8 cellular contexts compared by ENCODE assay signal in the genomic region with DNA sequence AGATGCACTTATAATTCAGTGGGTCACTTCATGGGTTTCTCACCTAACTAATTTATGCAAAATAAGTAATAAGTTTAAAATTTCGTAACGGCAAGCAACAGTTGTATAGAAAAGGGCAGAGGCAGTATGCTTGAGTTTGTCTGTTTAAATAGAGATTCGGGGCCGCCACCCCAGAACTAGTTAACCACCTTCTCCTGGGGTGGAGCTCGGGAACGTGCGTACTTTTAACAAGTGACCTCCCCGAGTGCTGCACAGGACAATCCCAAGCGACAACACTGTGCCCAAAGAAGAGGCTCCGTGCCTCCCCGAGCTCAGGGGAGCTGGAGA. TPM values are rescaled to one million over a fixed set of nuclear protein-coding genes. Genes with fewer than 3 reads are reported as not detected.
A peak's percentile ranks its signal among the peaks of the same experiment; 100 is the strongest.
DNase-seq lines count a peak whose midpoint lies in the region; ATAC-seq and TF ChIP-seq lines count a peak whose summit lies in the region.

No MANE protein-coding gene starts in this region.

- peak overlapping the region; percentile 97 for H3K4me3 Mint-ChIP-seq in CD8-positive, alpha-beta T cell
- peak overlapping the region; percentile 97 for H3K4me3 Mint-ChIP-seq in neural progenitor cell

- H2AFZ ChIP-seq in Loucy (ENCODE audit: low read length): peak overlapping the region; percentile 90
- H2AFZ ChIP-seq in neural progenitor cell (replicated peaks): peak overlapping the region; percentile 94

- H3K27me3 Mint-ChIP-seq in CD8-positive, alpha-beta T cell (ENCODE audit: low read depth): no peaks in the 10 kb centered on the region
- H3K27me3 Mint-ChIP-seq in neural progenitor cell (ENCODE audit: insufficient read depth, low read depth): no peaks in the 10 kb centered on the region

- peak overlapping the region; percentile 89 for H3K27ac ChIP-seq in CD8-positive, alpha-beta T cell (ENCODE audit: low read depth, low read length)
- H3K27ac ChIP-seq in ectodermal cell (ENCODE audit: insufficient read depth, low read depth, low read length, poor library complexity, severe bottlenecking) (peak overlapping the region; percentile 71), neural progenitor cell (peak overlapping the region; percentile 72)

- CTCF ChIA-PET in CD8-positive, alpha-beta T cell (lab: Charles Lee): interaction anchor here (0.8 to 2.8 kb wide), 8 partner anchors 11 to 583 kb away, joined by 3 to 16 read pairs (median 6); no protein-coding TSS in a partner anchor

- H3K9me3 Mint-ChIP-seq in CD8-positive, alpha-beta T cell: no peaks in the 10 kb centered on the region
- no peaks in the 10 kb centered on the region for H3K9me3 Mint-ChIP-seq in neural progenitor cell

- H3K79me2 ChIP-seq in Loucy (ENCODE audit: insufficient read depth, low read length): peaks cover 54% of the 10 kb centered on the region
- H3K79me2 ChIP-seq in neural progenitor cell (ENCODE audit: low read depth): peaks cover 54% of the 10 kb centered on the region

- peaks cover 10% of the 10 kb centered on the region for H3K36me3 ChIP-seq in CD8-positive, alpha-beta T cell (ENCODE audit: insufficient read depth, low read length)
- H3K36me3 ChIP-seq in Loucy (ENCODE audit: insufficient read depth, low read length) (no peaks in the 10 kb centered on the region; the same call in 1 of the 2 replicates), ectodermal cell (ENCODE audit: control insufficient read depth, insufficient read depth, low read length) (peaks cover 12% of the 10 kb centered on the region), neural progenitor cell (no peaks in the 10 kb centered on the region)

- peaks cover 20% of the 10 kb centered on the region for H3K4me1 ChIP-seq in CD8-positive, alpha-beta T cell (ENCODE audit: insufficient read depth, low read length)
- H3K4me1 ChIP-seq in Loucy (ENCODE audit: insufficient read depth, low read length, poor library complexity, severe bottlenecking) (peaks cover 53% of the 10 kb centered on the region), ectodermal cell (ENCODE audit: control insufficient read depth, insufficient read depth, low read length) (no peaks in the 10 kb centered on the region), neural progenitor cell (peaks cover 8% of the 10 kb centered on the region)

- WGBS in ectodermal cell, 2 experiments: 0 to 1% methylated on average over 11 of the region's 11 CpGs

- H3F3A ChIP-seq in Loucy (ENCODE audit: low read depth) (no peaks in the 10 kb centered on the region), neural progenitor cell (ENCODE audit: low read depth) (no peaks in the 10 kb centered on the region)

- peak overlapping the region; percentile 98 for H3K4me3 ChIP-seq in CD8-positive, alpha-beta T cell (ENCODE audit: low read depth, low read length)
- peak overlapping the region; percentile 94 for H3K4me3 ChIP-seq in Loucy (ENCODE audit: low read length, poor library complexity, severe bottlenecking)
- H3K4me3 ChIP-seq in ectodermal cell (ENCODE audit: insufficient read depth, low read depth, low read length): peak overlapping the region; percentile 90
- H3K4me3 ChIP-seq in neural progenitor cell: peak overlapping the region; percentile 90

- H3K9me2 ChIP-seq in Loucy (replicated peaks; ENCODE audit: low read depth, low read length): no peaks in the 10 kb centered on the region

- DNase-seq in CD8-positive, alpha-beta T cell: no peak
- DNase-seq in neural progenitor cell (ENCODE audit: low spot score): no peak
- DNase-seq in NCI-H187 treated with DMSO at 0.1 percent for 48 hours (lab: John Stamatoyannopoulos, UW): no peak
- no peak for DNase-seq in HT-29 (ENCODE audit: low spot score)

- intact Hi-C loops in CD8-positive, alpha-beta T cell (cut with DNase I, micrococcal nuclease): loop anchor here (1.0 to 2.0 kb wide), 6 partner anchors 28 to 685 kb away; a partner anchor contains a TSS

- peak; percentile 12 for ATAC-seq in CD8-positive, alpha-beta T cell
- ATAC-seq in HG03342 (IDR thresholded peaks at IDR 0.05; ENCODE audit: unreplicated experiment) (no peak), GM18870 (IDR thresholded peaks at IDR 0.05; ENCODE audit: unreplicated experiment) (no peak)

- POLR2A ChIA-PET in CD8-positive, alpha-beta T cell (lab: Charles Lee): interaction anchor here (0.7 to 3.8 kb wide), 21 partner anchors 8 to 620 kb away, joined by 3 to 52 read pairs (median 6); a partner anchor contains a TSS

- H3K4me1 Mint-ChIP-seq in CD8-positive, alpha-beta T cell (ENCODE audit: low read depth): peaks cover 49% of the 10 kb centered on the region
- H3K4me1 Mint-ChIP-seq in neural progenitor cell: peaks cover 34% of the 10 kb centered on the region

- H4K20me1 ChIP-seq in Loucy (ENCODE audit: insufficient read depth, low read length, poor library complexity, severe bottlenecking) (peaks cover 48% of the 10 kb centered on the region), neural progenitor cell (ENCODE audit: low read depth) (peaks cover 9% of the 10 kb centered on the region)

- no peaks in the 10 kb centered on the region for H3K9me3 ChIP-seq in CD8-positive, alpha-beta T cell (ENCODE audit: low read length)
- H3K9me3 ChIP-seq in Loucy (ENCODE audit: insufficient read depth, low read depth, low read length) (no peaks in the 10 kb centered on the region), ectodermal cell (ENCODE audit: control insufficient read depth, low read length) (no peaks in the 10 kb centered on the region), neural progenitor cell (ENCODE audit: low read depth) (no peaks in the 10 kb centered on the region)

- peak overlapping the region; percentile 93 for H3K4me2 ChIP-seq in Loucy (ENCODE audit: low read depth, low read length, poor library complexity, severe bottlenecking)
- peak overlapping the region; percentile 84 for H3K4me2 ChIP-seq in neural progenitor cell

- no peak for TF ChIP-seq CTCF in CD8-positive, alpha-beta T cell (IDR thresholded peaks at IDR 0.05)
- TF ChIP-seq CTCF in Loucy (conservative IDR thresholded peaks at IDR 0.05; ENCODE audit: low read length): no peak
- no peak for TF ChIP-seq CTCF in neural progenitor cell (IDR thresholded peaks at IDR 0.05)

- peak overlapping the region; percentile 87 for H3K9ac ChIP-seq in Loucy (ENCODE audit: low read depth, low read length, poor library complexity, severe bottlenecking)
- H3K9ac ChIP-seq in neural progenitor cell: peak overlapping the region; percentile 89

- H3K27me3 ChIP-seq in CD8-positive, alpha-beta T cell (ENCODE audit: insufficient read depth, low read length): no peaks in the 10 kb centered on the region
- H3K27me3 ChIP-seq in Loucy (ENCODE audit: insufficient read depth, low read length, poor library complexity, severe bottlenecking) (no peaks in the 10 kb centered on the region), ectodermal cell (ENCODE audit: control insufficient read depth, insufficient read depth, low read length, poor library complexity, severe bottlenecking) (no peaks in the 10 kb centered on the region), neural progenitor cell (no peaks in the 10 kb centered on the region)

- H3K27ac Mint-ChIP-seq in CD8-positive, alpha-beta T cell: peak overlapping the region; percentile 94
- H3K27ac Mint-ChIP-seq in neural progenitor cell: peak overlapping the region; percentile 13

- H3K36me3 Mint-ChIP-seq in CD8-positive, alpha-beta T cell: peaks cover 32% of the 10 kb centered on the region
- peaks cover 12% of the 10 kb centered on the region for H3K36me3 Mint-ChIP-seq in neural progenitor cell

RNA-seq across cellular contexts. Expression of a gene that starts 0.4 kb away (rescaled TPM):
- 10 to 100 TPM; 81.4 to 82.5 TPM for total RNA-seq in CD8-positive, alpha-beta T cell
- polyA plus RNA-seq in ectodermal cell (2013, experiment 1 of 4): 147 TPM
- polyA plus RNA-seq in ectodermal cell (2013, experiment 2 of 4): 142 TPM
- 131 TPM for polyA plus RNA-seq in ectodermal cell (2013, experiment 3 of 4)
- 135 TPM for polyA plus RNA-seq in ectodermal cell (2013, experiment 4 of 4)
- 114 and 142 TPM in 2 replicates for total RNA-seq in neural progenitor cell (ENCODE audit: low replicate concordance)
- total RNA-seq in HT-29 (2014; rRNA removed; shearing (Covaris generic)): 89.2 and 95.1 TPM in 2 replicates
